1 cellular context compared by ENCODE assay signal in the genomic region with DNA sequence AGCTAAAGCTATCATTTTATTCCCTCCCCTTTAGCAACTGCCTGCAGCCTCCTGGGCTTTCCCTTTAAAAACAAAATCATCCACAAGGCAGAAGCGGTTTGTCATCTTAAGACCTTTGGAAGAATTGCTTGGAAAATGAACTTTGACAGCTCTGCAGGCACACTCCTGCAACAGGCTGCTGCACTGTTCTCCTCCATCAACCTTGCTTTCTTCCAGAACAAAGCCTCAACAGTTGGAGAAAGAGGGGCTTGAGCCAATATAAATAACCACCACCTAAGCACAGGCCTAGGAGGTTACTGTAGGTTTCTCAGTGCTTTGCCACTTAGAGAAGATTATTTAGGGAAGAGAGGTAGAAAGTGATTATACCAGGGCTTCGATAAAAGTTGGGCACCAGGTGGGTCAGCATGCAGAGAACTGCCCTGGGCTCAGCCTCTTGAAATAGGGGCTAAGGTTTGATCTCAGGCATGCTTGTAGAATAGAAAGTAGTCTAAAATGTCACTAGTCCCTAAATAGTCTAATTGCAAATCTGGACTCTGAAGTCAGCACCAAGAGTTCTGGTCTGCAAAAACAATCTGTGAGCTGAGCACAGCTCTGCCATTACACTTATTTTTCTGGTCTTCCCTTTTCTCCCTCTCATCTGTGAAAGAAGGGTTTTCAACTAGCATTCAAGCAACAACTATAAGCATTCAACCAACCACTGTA.
TF ChIP-seq lines count a peak whose summit lies in the region.

No MANE protein-coding gene starts in this region.

TF ChIP-seq in GM23338, 12 proteins besides CTCF, POLR2A, EP300 and RAD21 (continued from another document):
- no peak for TF ChIP-seq ETS1 (IDR thresholded peaks at IDR 0.05)
- TF ChIP-seq EZH2 (IDR thresholded peaks at IDR 0.05; ENCODE audit: low read depth, unreplicated experiment), result no peak
- TF ChIP-seq POLR2AphosphoS5 (IDR thresholded peaks at IDR 0.05; ENCODE audit: low read depth), result no peak
- TF ChIP-seq CREB1 (CRISPR knock-in tag; IDR thresholded peaks at IDR 0.05; ENCODE audit: low read depth), result no peak
- TF ChIP-seq STAT1 (IDR thresholded peaks at IDR 0.05; ENCODE audit: unreplicated experiment), result no peak
- no peak for TF ChIP-seq NANOG (IDR thresholded peaks at IDR 0.05; ENCODE audit: borderline replicate concordance)
- no peak for TF ChIP-seq EZH2phosphoT487 (IDR thresholded peaks at IDR 0.05; ENCODE audit: unreplicated experiment)
- TF ChIP-seq ZNF462 (CRISPR knock-in tag; IDR thresholded peaks at IDR 0.05), result no peak
- no peak for TF ChIP-seq JUNB (IDR thresholded peaks at IDR 0.05; ENCODE audit: unreplicated experiment)
TF ChIP-seq in GM23338: peak in this region for 0.
